In the genomic region with DNA sequence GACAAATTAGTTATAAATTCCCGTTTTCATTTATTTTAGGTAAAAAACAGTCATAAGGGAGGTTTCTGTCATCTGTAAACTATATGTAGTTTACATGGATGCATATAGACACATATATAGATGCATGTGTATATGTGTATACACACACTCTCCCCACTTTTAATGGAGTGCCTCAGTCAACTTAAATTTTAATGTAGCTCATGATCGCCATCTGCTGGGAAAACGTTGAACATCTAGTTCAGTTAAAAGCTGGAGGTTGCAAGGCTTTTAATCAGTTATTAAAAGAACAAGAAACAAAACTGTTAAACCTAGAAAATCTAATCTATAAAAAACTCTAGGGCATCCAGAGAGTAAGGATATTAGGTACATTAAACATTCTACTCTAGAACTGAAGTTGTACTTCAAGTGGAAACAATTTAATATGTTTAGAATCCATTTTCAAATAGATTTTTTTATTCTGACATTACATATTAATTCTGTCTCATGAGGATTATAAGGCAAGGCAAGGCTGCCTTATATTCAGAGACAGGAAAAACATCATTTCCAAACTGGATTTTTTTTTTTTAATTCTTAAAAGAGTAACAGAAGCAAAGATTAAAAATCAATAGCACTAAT, we compare ENCODE assay signal across 8 cellular contexts.
A peak's percentile ranks its signal among the peaks of the same experiment; 100 is the strongest.
DNase-seq lines count a peak whose midpoint lies in the region; ATAC-seq, FAIRE-seq and TF ChIP-seq lines count a peak whose summit lies in the region.

No MANE protein-coding gene starts in this region.

- WGBS in psoas muscle, 3 donors, result 21 to 23% (median 23%) methylated on average over 3 of the region's 3 CpGs

- DNase-seq in NCI-H446 (lab: John Stamatoyannopoulos, UW) (peak; percentile 25 to 47), NCI-H446 treated with DMSO at 0.1 percent for 48 hours (lab: John Stamatoyannopoulos, UW) (no peak), NCI-H345 treated with DMSO at 0.1 percent for 48 hours (lab: John Stamatoyannopoulos, UW; ENCODE audit: unreplicated experiment) (peak; percentile 5), activated T-cell treated with anti-CD3 and anti-CD28 coated beads for 48 hours (ENCODE audit: low read depth) (peak; percentile 10), frontal cortex (ENCODE audit: low spot score in 2 of 2) (peak in 1 of 2 donors; percentile 6), psoas muscle (no peak)

- peaks cover 0 to 26% of the 10 kb centered on the region in 2 experiments; a peak in 1 of 3 replicates for H3K36me3 ChIP-seq in HEK293 (ENCODE audit: control insufficient read depth in 2 of 2, insufficient read depth in 1 of 2, low read length in 2 of 2)
- peaks cover 0 to 41% of the 10 kb centered on the region in 2 donors for H3K36me3 ChIP-seq in psoas muscle (ENCODE audit: insufficient read depth in 1 of 2, low read depth in 1 of 2)

- intact Hi-C loops in psoas muscle (cut with DNase I), result loop anchor here (2.0 to 10.0 kb wide), 4 partner anchors 148 to 835 kb away; no protein-coding TSS in a partner anchor

- POLR2A ChIA-PET in HEK293 (lab: Yijun Ruan, JAX), result no interaction called here

- CTCF ChIA-PET in HEK293 (lab: Yijun Ruan, JAX), result interaction anchor here (0.6 to 5.5 kb wide), 16 partner anchors 9 to 239 kb away, joined by 3 to 69 read pairs (median 4); no protein-coding TSS in a partner anchor

- H3K27ac ChIP-seq in HEK293 (ENCODE audit: extremely low read depth, low read depth, low read length) (no peak overlapping the region), psoas muscle (no peak overlapping the region)

- TF ChIP-seq CTCF in HEK293 (tag by site-specific recombination; IDR thresholded peaks at IDR 0.05) (no peak), psoas muscle (IDR thresholded peaks at IDR 0.05) (peak; percentile 77)

- ATAC-seq in psoas muscle (peak in 3 of 4 donors; percentile 52 to 77 (median 63)), GM19467 (IDR thresholded peaks at IDR 0.05; ENCODE audit: unreplicated experiment) (no peak)

- H3K4me1 ChIP-seq in HEK293 (ENCODE audit: control insufficient read depth, insufficient read depth, low read length) (no peaks in the 10 kb centered on the region), psoas muscle (peaks cover 11% of the 10 kb centered on the region)

- H3K4me3 ChIP-seq in HEK293 (ENCODE audit: low read depth, low read length) (no peak overlapping the region), psoas muscle (no peak overlapping the region)

- no peaks in the 10 kb centered on the region for H3K9me3 ChIP-seq in HEK293 (ENCODE audit: control insufficient read depth, insufficient read depth, low read depth, low read length)
- no peaks in the 10 kb centered on the region for H3K9me3 ChIP-seq in psoas muscle

- no peaks in the 10 kb centered on the region for H3K27me3 ChIP-seq in psoas muscle (ENCODE audit: insufficient read depth in 3 of 3, low read length in 2 of 3)

- peak; percentile 91 for FAIRE-seq in frontal cortex (lab: Jason Lieb, UNC)

TF ChIP-seq in HEK293, 187 proteins besides CTCF, POLR2A, EP300 and RAD21:
- no peak for TF ChIP-seq ZNF707 (tag by site-specific recombination; IDR thresholded peaks at IDR 0.05)
- TF ChIP-seq ZNF654 (tag by site-specific recombination; IDR thresholded peaks at IDR 0.05; ENCODE audit: low read depth), result peak; percentile 62

Comparison
In these comparisons a context has a peak if more than half of its experiments do, and no peak if none do; other contexts are left out.
1. DNase-seq: peak in NCI-H446 (2 of 2), NCI-H345 treated with DMSO at 0.1 percent for 48 hours (single experiment) and activated T-cell treated with anti-CD3 and anti-CD28 coated beads for 48 hours (single experiment); none in NCI-H446 treated with DMSO at 0.1 percent for 48 hours (single experiment) and psoas muscle (0 of 2).